ENCODE assay signal across 17 cellular contexts in the genomic region with DNA sequence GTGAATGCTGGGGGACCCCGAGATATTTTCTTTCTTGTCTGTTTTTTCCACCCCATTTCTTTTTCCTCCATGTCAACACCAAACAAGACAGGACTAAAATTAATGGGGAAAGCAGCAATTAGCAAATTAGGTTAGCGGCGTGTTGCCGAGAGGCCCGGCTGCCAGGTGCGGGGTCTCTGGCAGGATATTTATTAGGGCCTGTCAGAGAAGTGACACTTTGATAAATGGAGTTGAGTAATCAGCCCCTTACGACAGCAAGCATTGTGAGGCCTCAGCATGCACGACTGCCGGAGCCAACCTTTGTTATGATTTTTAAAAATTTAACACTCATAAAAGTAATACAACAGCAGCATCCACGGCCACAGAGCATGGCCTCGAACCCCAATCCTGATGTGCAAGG.
DNase-seq lines count a peak whose midpoint lies in the region; ATAC-seq lines count a peak whose summit lies in the region.
"Had no signal": no experiment of that assay in that cellular context is flagged by ENCODE, and none has a peak within 500 bp of the region (broad histone marks: within the 10 kb centered on the region; RNA-seq: fewer than 3 reads in every experiment).

No MANE protein-coding gene starts in this region.

- ATAC-seq in HG03196 (IDR thresholded peaks at IDR 0.05; ENCODE audit: unreplicated experiment) (no peak), GM18867 (IDR thresholded peaks at IDR 0.05; ENCODE audit: unreplicated experiment) (no peak)

- DNase-seq in NCI-H1105 (lab: John Stamatoyannopoulos, UW) (peak; percentile 39), NCI-H1417 (lab: John Stamatoyannopoulos, UW) (peak in 2 of 3 experiments; percentile 84 to 97), NCI-H82 treated with DMSO at 0.1 percent for 48 hours (lab: John Stamatoyannopoulos, UW; ENCODE audit: unreplicated experiment) (peak; percentile 29), left kidney (ENCODE audit: low read depth, low spot score) (peak; percentile 61), cerebellar cortex (ENCODE audit: low spot score) (no peak), SKM-1 treated with dmso at 0.1 percent for 144 hours (lab: John Stamatoyannopoulos, UW; ENCODE audit: unreplicated experiment) (no peak)
- DNase-seq: C1 segment of cervical spinal cord; Calu3; CD4-positive, alpha-beta memory T cell; COR-L47; DMS53; DMS79 treated with DMSO at 0.1 percent for 48 hours; GF-D8; GOT3; HFFc6 had no signal

Comparison
In these comparisons a context has a peak if more than half of its experiments do, and no peak if none do; other contexts are left out.
1. DNase-seq: peak in NCI-H1105 (single experiment), NCI-H1417 (2 of 3), NCI-H82 treated with DMSO at 0.1 percent for 48 hours (single experiment) and left kidney (single experiment); none in cerebellar cortex (single experiment) and SKM-1 treated with dmso at 0.1 percent for 144 hours (single experiment).